15 cellular contexts compared by ENCODE assay signal in the genomic region with DNA sequence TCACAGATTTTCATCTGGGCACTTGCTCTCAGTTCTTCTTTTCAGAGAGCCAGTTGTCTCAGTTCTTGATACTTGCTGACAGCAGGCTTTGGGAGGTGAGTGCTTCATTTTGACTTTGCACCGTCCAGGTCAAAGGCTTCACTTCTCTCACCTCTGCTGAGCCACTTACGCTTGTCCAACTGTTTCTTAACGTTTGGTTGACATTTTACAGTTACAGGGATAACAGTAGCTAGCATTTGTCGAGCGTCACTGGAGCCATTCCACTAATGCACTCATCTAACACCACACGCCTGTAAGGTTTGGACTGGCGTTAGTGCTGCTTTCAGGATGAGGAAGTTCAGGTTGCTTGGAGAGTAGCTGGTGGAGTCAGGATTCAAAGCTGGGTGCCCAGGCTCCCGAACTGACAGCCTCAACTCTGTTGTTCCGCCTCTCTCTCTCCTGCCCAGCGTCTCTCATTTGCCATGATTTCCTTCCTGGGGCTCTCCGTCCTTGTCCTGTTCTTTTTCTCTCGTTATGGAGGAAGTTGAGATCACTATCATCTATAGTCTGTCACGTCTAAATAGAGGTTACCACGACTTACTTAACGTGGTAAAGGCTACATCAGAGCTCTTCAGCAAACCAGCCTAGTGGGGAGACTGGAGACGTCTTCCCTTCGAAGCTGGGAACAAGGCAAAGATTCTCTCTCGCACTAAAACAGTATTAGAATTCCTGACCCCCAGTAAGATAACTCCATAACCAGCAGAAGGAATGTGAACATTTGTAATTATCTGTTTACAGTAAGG.
DNase-seq lines count a peak whose midpoint lies in the region; ATAC-seq and TF ChIP-seq lines count a peak whose summit lies in the region.
"Had no signal": no experiment of that assay in that cellular context is flagged by ENCODE, and none has a peak within 500 bp of the region (broad histone marks: within the 10 kb centered on the region; RNA-seq: fewer than 3 reads in every experiment).

No MANE protein-coding gene starts in this region.

- H3K27ac Mint-ChIP-seq in central memory CD8-positive, alpha-beta T cell (ENCODE audit: low read depth), result peak overlapping the region; percentile 71

- no peak overlapping the region for H2AFZ ChIP-seq in OCI-LY3 (ENCODE audit: low read depth, low read length)

- no peak for TF ChIP-seq POLR2A in sigmoid colon (IDR thresholded peaks at IDR 0.05)
- no peak for TF ChIP-seq POLR2A in GM18505 (IDR thresholded peaks at IDR 0.05; ENCODE audit: borderline replicate concordance, extremely low read depth, insufficient read depth, insufficient read length)

- DNase-seq in activated T-cell treated with anti-CD3 and anti-CD28 coated beads, Interleukin-2, amount 50 U/mL, for 4 hours, result no peak
- DNase-seq in activated T-cell treated with anti-CD3 and anti-CD28 coated beads for 4 hours (no peak), sigmoid colon (peak; percentile 33), NCI-H2196 treated with DMSO at 0.1 percent for 48 hours (lab: John Stamatoyannopoulos, UW; ENCODE audit: unreplicated experiment) (no peak)
- DNase-seq in central memory CD8-positive, alpha-beta T cell (ENCODE audit: low spot score in 2 of 2), result no peak
- DNase-seq: glutamatergic neuron; left ventricle myocardium inferior; NCI-H2171 treated with DMSO at 0.1 percent for 48 hours; psoas muscle; stimulated activated CD4-positive, alpha-beta T cell treated with anti-CD3 and anti-CD28 coated beads, Interleukin-4, amount 100 ng/mL, for 4 hours; substantia nigra had no signal

- 65 to 83% methylated on average over 18 of the region's 18 CpGs for WGBS in sigmoid colon, 2 donors

- peak overlapping the region; percentile 43 for H3K4me2 ChIP-seq in OCI-LY3 (ENCODE audit: low read length)

- no peak for ATAC-seq in activated T-cell treated with anti-CD3 and anti-CD28 coated beads, Interleukin-2, amount 50 U/mL, for 4 hours
- peak; percentile 44 for ATAC-seq in central memory CD8-positive, alpha-beta T cell (replicated peaks; ENCODE audit: extremely low read depth, poor library complexity, severe bottlenecking)
- ATAC-seq in GM19397 (IDR thresholded peaks at IDR 0.05; ENCODE audit: unreplicated experiment) (no peak), GM18505 (IDR thresholded peaks at IDR 0.05; ENCODE audit: unreplicated experiment) (no peak)
- ATAC-seq: psoas muscle had no signal

- H3K4me3 ChIP-seq in OCI-LY3 (ENCODE audit: low read length) (no peak overlapping the region), sigmoid colon (no peak overlapping the region)
- H3K4me3 ChIP-seq: dorsolateral prefrontal cortex, left ventricle myocardium inferior, psoas muscle had no signal

- TF ChIP-seq EP300 in sigmoid colon (IDR thresholded peaks at IDR 0.05), result no peak

- H3K27ac ChIP-seq in OCI-LY3 (ENCODE audit: low read length), result peak overlapping the region; percentile 26; the same call in 1 of the 2 replicates
- no peak overlapping the region for H3K27ac ChIP-seq in sigmoid colon
- H3K27ac ChIP-seq: dorsolateral prefrontal cortex, left ventricle myocardium inferior, psoas muscle had no signal

- H3K27me3 ChIP-seq in OCI-LY3 (ENCODE audit: low read depth, low read length) (no peaks in the 10 kb centered on the region), sigmoid colon (no peaks in the 10 kb centered on the region)
- H3K27me3 ChIP-seq: dorsolateral prefrontal cortex had no signal

- intact Hi-C loops in sigmoid colon (cut with DNase I), result no loop called here

- H3K9ac ChIP-seq in OCI-LY3 (ENCODE audit: low read length), result no peak overlapping the region

- H4K20me1 ChIP-seq in OCI-LY3 (ENCODE audit: insufficient read depth, low read length), result no peaks in the 10 kb centered on the region

- H3K4me3 Mint-ChIP-seq in activated T-cell treated with anti-CD3 and anti-CD28 coated beads, Interleukin-2, amount 50 U/mL, for 4 hours, result peak overlapping the region; percentile 51
- H3K4me3 Mint-ChIP-seq in central memory CD8-positive, alpha-beta T cell, result peak overlapping the region; percentile 65

- H3K79me2 ChIP-seq in OCI-LY3 (ENCODE audit: low read length), result no peaks in the 10 kb centered on the region

- no peaks in the 10 kb centered on the region for H3K9me3 Mint-ChIP-seq in activated T-cell treated with anti-CD3 and anti-CD28 coated beads, Interleukin-2, amount 50 U/mL, for 4 hours
- no peaks in the 10 kb centered on the region for H3K9me3 Mint-ChIP-seq in central memory CD8-positive, alpha-beta T cell

- H3K4me1 Mint-ChIP-seq in activated T-cell treated with anti-CD3 and anti-CD28 coated beads, Interleukin-2, amount 50 U/mL, for 4 hours (ENCODE audit: low read depth), result peaks cover 63% of the 10 kb centered on the region
- H3K4me1 Mint-ChIP-seq in central memory CD8-positive, alpha-beta T cell, result peaks cover 52% of the 10 kb centered on the region

- peaks cover 3% of the 10 kb centered on the region for H3K36me3 ChIP-seq in OCI-LY3 (replicated peaks; ENCODE audit: low read depth, low read length)
- no peaks in the 10 kb centered on the region for H3K36me3 ChIP-seq in sigmoid colon
- H3K36me3 ChIP-seq: left ventricle myocardium inferior had no signal

- no peaks in the 10 kb centered on the region for H3K27me3 Mint-ChIP-seq in activated T-cell treated with anti-CD3 and anti-CD28 coated beads, Interleukin-2, amount 50 U/mL, for 4 hours (ENCODE audit: low read depth)
- no peaks in the 10 kb centered on the region for H3K27me3 Mint-ChIP-seq in central memory CD8-positive, alpha-beta T cell

- H3K4me1 ChIP-seq in OCI-LY3 (ENCODE audit: low read length) (peaks cover 24% of the 10 kb centered on the region), sigmoid colon (peaks cover 0 to 16% (median 5%) of the 10 kb centered on the region in 4 donors)
- H3K4me1 ChIP-seq: left ventricle myocardium inferior, psoas muscle had no signal

- H3K9me3 ChIP-seq in OCI-LY3 (ENCODE audit: insufficient read depth, low read length), result no peaks in the 10 kb centered on the region
- no peaks in the 10 kb centered on the region for H3K9me3 ChIP-seq in sigmoid colon
- H3K9me3 ChIP-seq: left ventricle myocardium inferior, psoas muscle had no signal

- peaks cover 16% of the 10 kb centered on the region for H3K36me3 Mint-ChIP-seq in activated T-cell treated with anti-CD3 and anti-CD28 coated beads, Interleukin-2, amount 50 U/mL, for 4 hours (ENCODE audit: insufficient read depth)
- H3K36me3 Mint-ChIP-seq in central memory CD8-positive, alpha-beta T cell (ENCODE audit: insufficient read depth), result peaks cover 11% of the 10 kb centered on the region

- TF ChIP-seq CTCF in OCI-LY3 (IDR thresholded peaks at IDR 0.05; ENCODE audit: low read depth, low read length) (no peak), sigmoid colon (IDR thresholded peaks at IDR 0.05) (no peak)
